ENCODE assay signal across 12 cellular contexts in the genomic region with DNA sequence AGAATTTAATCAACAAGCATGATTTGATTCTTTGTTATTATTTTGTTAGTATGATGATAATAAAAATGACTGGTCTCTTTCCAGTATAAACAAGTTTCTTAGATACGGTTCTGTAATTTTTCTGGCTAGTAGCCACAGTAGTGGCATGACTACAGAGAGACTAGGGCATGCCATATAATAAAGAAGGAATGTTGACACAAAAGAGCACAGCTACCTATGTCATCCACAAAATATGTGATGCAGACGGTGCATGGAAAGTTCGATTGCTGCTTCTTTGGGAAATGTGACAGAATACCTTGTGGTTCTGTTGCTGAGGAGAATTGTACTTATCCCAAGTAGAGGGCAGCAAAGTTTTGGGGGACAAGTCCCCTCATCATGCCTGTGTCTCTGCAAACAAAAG. TPM values are rescaled to one million over a fixed set of nuclear protein-coding genes. Genes with fewer than 3 reads are reported as not detected.
DNase-seq lines count a peak whose midpoint lies in the region; ATAC-seq and TF ChIP-seq lines count a peak whose summit lies in the region.
"Had no signal": no experiment of that assay in that cellular context is flagged by ENCODE, and none has a peak within 500 bp of the region (broad histone marks: within the 10 kb centered on the region; RNA-seq: fewer than 3 reads in every experiment).

No MANE protein-coding gene starts in this region.

- H3K36me3 ChIP-seq in HEK293 (ENCODE audit: control insufficient read depth in 2 of 2, insufficient read depth in 1 of 2, low read length in 2 of 2) (no peaks in the 10 kb centered on the region), skeletal muscle satellite cell (ENCODE audit: insufficient read depth, low read length) (no peaks in the 10 kb centered on the region)
- H3K36me3 ChIP-seq: gastrocnemius medialis had no signal

- no peak overlapping the region for H3K4me3 ChIP-seq in HEK293 (ENCODE audit: low read depth, low read length)
- H3K4me3 ChIP-seq in foreskin fibroblast (ENCODE audit: low read depth in 1 of 2, low read length in 2 of 2) = no peak overlapping the region
- H3K4me3 ChIP-seq in skeletal muscle satellite cell (ENCODE audit: low read length) = no peak overlapping the region
- H3K4me3 ChIP-seq: gastrocnemius medialis, lung had no signal

- no peaks in the 10 kb centered on the region for H3K27me3 ChIP-seq in skeletal muscle satellite cell (ENCODE audit: control insufficient read depth, insufficient read depth, low read length)
- H3K27me3 ChIP-seq: gastrocnemius medialis had no signal

- H3K9me3 ChIP-seq in HEK293 (ENCODE audit: control insufficient read depth, insufficient read depth, low read depth, low read length) = no peaks in the 10 kb centered on the region
- H3K9me3 ChIP-seq in skeletal muscle satellite cell (replicated peaks; ENCODE audit: low read length) = no peaks in the 10 kb centered on the region
- H3K9me3 ChIP-seq: gastrocnemius medialis had no signal

- TF ChIP-seq CTCF in HEK293 (tag by site-specific recombination; IDR thresholded peaks at IDR 0.05) (no peak), foreskin fibroblast (IDR thresholded peaks at IDR 0.05; ENCODE audit: low read depth, low read length) (no peak)

- DNase-seq in amniotic epithelial cell (ENCODE audit: low read depth) (peak; percentile 18), foreskin fibroblast (peak; percentile 82 to 91), left lobe of liver (ENCODE audit: low spot score) (no peak), UCSD-AML1 (lab: John Stamatoyannopoulos, UW; ENCODE audit: unreplicated experiment) (no peak)
- DNase-seq: DND-41, gastrocnemius medialis, OCI-M1 had no signal

- no peak overlapping the region for H3K9ac ChIP-seq in skeletal muscle satellite cell (ENCODE audit: low read depth, low read length)

- H3K27ac ChIP-seq in HEK293 (ENCODE audit: extremely low read depth, low read depth, low read length) = no peak overlapping the region
- H3K27ac ChIP-seq: gastrocnemius medialis had no signal

- peak overlapping the region; percentile 58 for H3K4me2 ChIP-seq in skeletal muscle satellite cell (ENCODE audit: low read length)

- POLR2A ChIA-PET in HEK293 (lab: Yijun Ruan, JAX) = interaction anchor here (1.3 to 2.6 kb wide), 2 partner anchors 24 to 26 kb away, joined by 5 to 7 read pairs; partner anchors contain the start of gene SETBP1

- CTCF ChIA-PET in HEK293 (lab: Yijun Ruan, JAX) = interaction anchor here (0.6 to 1.8 kb wide), 4 partner anchors 30 to 1033 kb away, joined by 3 to 5 read pairs (median 4); no protein-coding TSS in a partner anchor

- ATAC-seq in left lobe of liver = no peak
- no peak for ATAC-seq in GM18511 (IDR thresholded peaks at IDR 0.05; ENCODE audit: unreplicated experiment)
- ATAC-seq: gastrocnemius medialis, sciatic nerve had no signal

- H3K4me1 ChIP-seq in HEK293 (ENCODE audit: control insufficient read depth, insufficient read depth, low read length) (peaks cover 10% of the 10 kb centered on the region; the same call in 1 of the 2 replicates), skeletal muscle satellite cell (ENCODE audit: control insufficient read depth, insufficient read depth, low read length) (peaks cover 25% of the 10 kb centered on the region)
- H3K4me1 ChIP-seq: gastrocnemius medialis had no signal

TF ChIP-seq in HEK293, 187 proteins besides CTCF, POLR2A, EP300 and RAD21 (continues in another document):
- TF ChIP-seq ZNF670 (tag by site-specific recombination; IDR thresholded peaks at IDR 0.05; ENCODE audit: low read depth) = no peak
- TF ChIP-seq ZNF19 (tag by site-specific recombination; IDR thresholded peaks at IDR 0.05; ENCODE audit: low read depth) = no peak
- TF ChIP-seq, protein P1, sequence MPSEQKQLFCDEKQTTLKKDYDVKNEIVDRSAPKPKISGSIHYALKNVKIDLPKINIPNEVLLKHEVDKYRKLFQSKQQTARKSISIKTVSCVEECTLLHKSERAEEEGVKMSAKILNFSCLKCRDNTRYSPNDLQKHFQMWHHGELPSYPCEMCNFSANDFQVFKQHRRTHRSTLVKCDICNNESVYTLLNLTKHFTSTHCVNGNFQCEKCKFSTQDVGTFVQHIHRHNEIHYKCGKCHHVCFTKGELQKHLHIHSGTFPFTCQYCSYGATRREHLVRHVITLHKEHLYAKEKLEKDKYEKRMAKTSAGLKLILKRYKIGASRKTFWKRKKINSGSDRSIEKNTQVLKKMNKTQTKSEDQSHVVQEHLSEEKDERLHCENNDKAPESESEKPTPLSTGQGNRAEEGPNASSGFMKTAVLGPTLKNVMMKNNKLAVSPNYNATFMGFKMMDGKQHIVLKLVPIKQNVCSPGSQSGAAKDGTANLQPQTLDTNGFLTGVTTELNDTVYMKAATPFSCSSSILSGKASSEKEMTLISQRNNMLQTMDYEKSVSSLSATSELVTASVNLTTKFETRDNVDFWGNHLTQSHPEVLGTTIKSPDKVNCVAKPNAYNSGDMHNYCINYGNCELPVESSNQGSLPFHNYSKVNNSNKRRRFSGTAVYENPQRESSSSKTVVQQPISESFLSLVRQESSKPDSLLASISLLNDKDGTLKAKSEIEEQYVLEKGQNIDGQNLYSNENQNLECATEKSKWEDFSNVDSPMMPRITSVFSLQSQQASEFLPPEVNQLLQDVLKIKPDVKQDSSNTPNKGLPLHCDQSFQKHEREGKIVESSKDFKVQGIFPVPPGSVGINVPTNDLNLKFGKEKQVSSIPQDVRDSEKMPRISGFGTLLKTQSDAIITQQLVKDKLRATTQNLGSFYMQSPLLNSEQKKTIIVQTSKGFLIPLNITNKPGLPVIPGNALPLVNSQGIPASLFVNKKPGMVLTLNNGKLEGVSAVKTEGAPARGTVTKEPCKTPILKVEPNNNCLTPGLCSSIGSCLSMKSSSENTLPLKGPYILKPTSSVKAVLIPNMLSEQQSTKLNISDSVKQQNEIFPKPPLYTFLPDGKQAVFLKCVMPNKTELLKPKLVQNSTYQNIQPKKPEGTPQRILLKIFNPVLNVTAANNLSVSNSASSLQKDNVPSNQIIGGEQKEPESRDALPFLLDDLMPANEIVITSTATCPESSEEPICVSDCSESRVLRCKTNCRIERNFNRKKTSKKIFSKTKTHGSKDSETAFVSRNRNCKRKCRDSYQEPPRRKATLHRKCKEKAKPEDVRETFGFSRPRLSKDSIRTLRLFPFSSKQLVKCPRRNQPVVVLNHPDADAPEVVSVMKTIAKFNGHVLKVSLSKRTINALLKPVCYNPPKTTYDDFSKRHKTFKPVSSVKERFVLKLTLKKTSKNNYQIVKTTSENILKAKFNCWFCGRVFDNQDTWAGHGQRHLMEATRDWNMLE (tag by site-specific recombination; conservative IDR thresholded peaks at IDR 0.05; ENCODE audit: low read depth) = no peak
- no peak for TF ChIP-seq ZNF311 (tag by site-specific recombination; IDR thresholded peaks at IDR 0.05; ENCODE audit: borderline replicate concordance)
- TF ChIP-seq, protein P2, sequence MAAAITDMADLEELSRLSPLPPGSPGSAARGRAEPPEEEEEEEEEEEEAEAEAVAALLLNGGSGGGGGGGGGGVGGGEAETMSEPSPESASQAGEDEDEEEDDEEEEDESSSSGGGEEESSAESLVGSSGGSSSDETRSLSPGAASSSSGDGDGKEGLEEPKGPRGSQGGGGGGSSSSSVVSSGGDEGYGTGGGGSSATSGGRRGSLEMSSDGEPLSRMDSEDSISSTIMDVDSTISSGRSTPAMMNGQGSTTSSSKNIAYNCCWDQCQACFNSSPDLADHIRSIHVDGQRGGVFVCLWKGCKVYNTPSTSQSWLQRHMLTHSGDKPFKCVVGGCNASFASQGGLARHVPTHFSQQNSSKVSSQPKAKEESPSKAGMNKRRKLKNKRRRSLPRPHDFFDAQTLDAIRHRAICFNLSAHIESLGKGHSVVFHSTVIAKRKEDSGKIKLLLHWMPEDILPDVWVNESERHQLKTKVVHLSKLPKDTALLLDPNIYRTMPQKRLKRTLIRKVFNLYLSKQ (tag by site-specific recombination; IDR thresholded peaks at IDR 0.05; ENCODE audit: borderline replicate concordance) = no peak
- no peak for TF ChIP-seq SALL2 (tag by site-specific recombination; IDR thresholded peaks at IDR 0.05; ENCODE audit: borderline replicate concordance)
- no peak for TF ChIP-seq KLF1 (tag by site-specific recombination; IDR thresholded peaks at IDR 0.05)

RNA-seq across cellular contexts. Expression of gene SETBP1, which starts 26.1 kb away (rescaled TPM):
- 1.3 and 2.0 TPM in 2 replicates for total RNA-seq in skeletal muscle satellite cell (2012; rRNA removed)
- 17.3 TPM for total RNA-seq in left lobe of liver

Comparison
In these comparisons a context has a peak if more than half of its experiments do, and no peak if none do; other contexts are left out.
1. DNase-seq: peak in amniotic epithelial cell (single experiment) and foreskin fibroblast (2 of 2); none in left lobe of liver (single experiment) and UCSD-AML1 (single experiment).